In the genomic region with DNA sequence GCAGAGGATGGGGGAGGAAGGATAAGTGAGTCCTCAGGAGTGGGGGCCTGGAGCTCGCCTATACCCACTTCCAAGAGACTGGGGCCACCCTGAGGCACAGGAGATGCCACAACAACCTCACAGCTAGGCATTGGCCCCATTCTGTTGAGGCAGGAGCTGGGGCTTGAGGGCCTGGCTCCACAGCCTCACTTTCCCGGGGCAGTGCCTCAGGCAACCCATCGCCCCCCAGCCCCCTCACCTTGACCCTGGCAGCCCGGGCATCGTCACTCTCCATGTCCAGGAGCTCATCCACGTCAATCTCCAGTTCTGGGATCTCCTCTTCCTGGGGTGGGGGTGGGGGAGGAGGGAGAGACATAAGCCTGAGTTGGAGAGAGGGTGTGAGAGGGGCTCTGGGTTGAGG, we compare ENCODE assay signal across 9 cellular contexts. TPM values are rescaled to one million over a fixed set of nuclear protein-coding genes. Genes with fewer than 3 reads are reported as not detected.
DNase-seq lines count a peak whose midpoint lies in the region; ATAC-seq and TF ChIP-seq lines count a peak whose summit lies in the region.
"Had no signal": no experiment of that assay in that cellular context is flagged by ENCODE, and none has a peak within 500 bp of the region (broad histone marks: within the 10 kb centered on the region; RNA-seq: fewer than 3 reads in every experiment).

No MANE protein-coding gene starts in this region.

- DNase-seq in GM23248 (no peak), foreskin fibroblast (no peak), NCI-H446 (lab: John Stamatoyannopoulos, UW) (no peak), GM19238 (ENCODE audit: insufficient read length, low spot score) (no peak), Ammon's horn (ENCODE audit: low spot score) (no peak)
- DNase-seq: retina had no signal

- H3K36me3 ChIP-seq in GM23248 (ENCODE audit: low read depth) (no peaks in the 10 kb centered on the region; the same call in 1 of the 2 replicates), skeletal muscle satellite cell (ENCODE audit: insufficient read depth, low read length) (peaks cover 16% of the 10 kb centered on the region)

- WGBS in GM23248 (ENCODE audit: low coverage in 1 of 2, low lambda C conversion rate in 2 of 2, missing lambda C conversion rate in 2 of 2), 2 experiments, result 50% methylated on average over 6 of the region's 6 CpGs

- in situ Hi-C loops in GM23248 (cut with MboI), result no loop called here

- H3K9me3 ChIP-seq in GM23248 (ENCODE audit: low read depth) (no peaks in the 10 kb centered on the region), skeletal muscle satellite cell (replicated peaks; ENCODE audit: low read length) (no peaks in the 10 kb centered on the region)

- H4K20me1 ChIP-seq in GM23248 (ENCODE audit: insufficient read depth), result no peaks in the 10 kb centered on the region

- peaks cover 20% of the 10 kb centered on the region for H3F3A ChIP-seq in GM23248 (ENCODE audit: insufficient read depth)

- H3K27ac ChIP-seq in GM23248, result peak overlapping the region; percentile 88
- H3K27ac ChIP-seq in VCaP, result peak overlapping the region; percentile 95

- peaks cover 46% of the 10 kb centered on the region for H3K79me2 ChIP-seq in GM23248 (ENCODE audit: insufficient read depth)

- H3K9ac ChIP-seq in GM23248 (peak overlapping the region; percentile 92), skeletal muscle satellite cell (ENCODE audit: low read depth, low read length) (peak overlapping the region; percentile 97)

- TF ChIP-seq CTCF in VCaP (conservative IDR thresholded peaks at IDR 0.05), result no peak
- no peak for TF ChIP-seq CTCF in foreskin fibroblast (IDR thresholded peaks at IDR 0.05; ENCODE audit: low read depth, low read length)

- no peak overlapping the region for H2AFZ ChIP-seq in GM23248

- no peak for ATAC-seq in GM19452 (IDR thresholded peaks at IDR 0.05; ENCODE audit: unreplicated experiment)

- H3K4me1 ChIP-seq in GM23248 (ENCODE audit: insufficient read depth), result peaks cover 15% of the 10 kb centered on the region
- peaks cover 47% of the 10 kb centered on the region for H3K4me1 ChIP-seq in skeletal muscle satellite cell (ENCODE audit: control insufficient read depth, insufficient read depth, low read length)

- no peaks in the 10 kb centered on the region for H3K9me2 ChIP-seq in GM23248 (ENCODE audit: insufficient read depth)

- peak overlapping the region; percentile 100 for H3K4me3 ChIP-seq in GM23248
- H3K4me3 ChIP-seq in foreskin fibroblast (ENCODE audit: low read depth in 1 of 2, low read length in 2 of 2), result peak overlapping the region; percentile 61 to 95
- H3K4me3 ChIP-seq in skeletal muscle satellite cell (ENCODE audit: low read length), result peak overlapping the region; percentile 100

- H3K27me3 ChIP-seq in GM23248 (replicated peaks; ENCODE audit: insufficient read depth) (no peaks in the 10 kb centered on the region), skeletal muscle satellite cell (ENCODE audit: control insufficient read depth, insufficient read depth, low read length) (no peaks in the 10 kb centered on the region)

- H3K4me2 ChIP-seq in GM23248 (ENCODE audit: unreplicated experiment) (peak overlapping the region; percentile 81), skeletal muscle satellite cell (ENCODE audit: low read length) (peak overlapping the region; percentile 85)

RNA-seq across cellular contexts. Expression of a gene that starts 1.8 kb away (rescaled TPM):
- total RNA-seq in GM23248 (2014; rRNA removed; shearing (Covaris generic)), result 231 and 239 TPM in 2 replicates
- 115 and 150 TPM in 2 replicates for polyA plus RNA-seq in GM23248 (2016; fragmentation: Nextera tagmentation; extraction: Ambion mirVana)
- total RNA-seq in skeletal muscle satellite cell (2012; rRNA removed), result 258 and 350 TPM in 2 replicates

RNA-seq across cellular contexts. Expression of a gene that starts 4.1 kb away (rescaled TPM):
- 40.7 and 54.4 TPM in 2 replicates for total RNA-seq in GM23248 (2014; rRNA removed; shearing (Covaris generic))
- polyA plus RNA-seq in GM23248 (2016; fragmentation: Nextera tagmentation; extraction: Ambion mirVana), result 185 and 188 TPM in 2 replicates
- 31.0 and 47.1 TPM in 2 replicates for total RNA-seq in skeletal muscle satellite cell (2012; rRNA removed)

RNA-seq across cellular contexts. Expression of a gene that starts 6.4 kb away (rescaled TPM):
- total RNA-seq in GM23248 (2014; rRNA removed; shearing (Covaris generic)), result 32.7 and 41.7 TPM in 2 replicates
- polyA plus RNA-seq in GM23248 (2016; fragmentation: Nextera tagmentation; extraction: Ambion mirVana), result 6.5 and 7.5 TPM in 2 replicates
- 39.8 and 44.6 TPM in 2 replicates for total RNA-seq in skeletal muscle satellite cell (2012; rRNA removed)

RNA-seq across cellular contexts. Expression of a gene that starts 10.6 kb away (rescaled TPM):
- total RNA-seq in GM23248 (2014; rRNA removed; shearing (Covaris generic)), result 17.7 and 27.8 TPM in 2 replicates
- 21.6 and 22.6 TPM in 2 replicates for polyA plus RNA-seq in GM23248 (2016; fragmentation: Nextera tagmentation; extraction: Ambion mirVana)
- total RNA-seq in skeletal muscle satellite cell (2012; rRNA removed), result 20.3 and 30.1 TPM in 2 replicates

RNA-seq across cellular contexts. Expression of a gene that starts 14.6 kb away (rescaled TPM):
- 2.7 and 11.0 TPM in 2 replicates for total RNA-seq in GM23248 (2014; rRNA removed; shearing (Covaris generic))
- polyA plus RNA-seq in GM23248 (2016; fragmentation: Nextera tagmentation; extraction: Ambion mirVana), result 33.4 and 34.7 TPM in 2 replicates
- total RNA-seq in skeletal muscle satellite cell (2012; rRNA removed), result 7.9 and 9.4 TPM in 2 replicates
